In genomic region chr6:42453027-42453648, GRCh38 we compare ENCODE assay signal across 8 cellular contexts. TPM values are rescaled to one million over a fixed set of nuclear protein-coding genes. Genes with fewer than 3 reads are reported as not detected.
DNase-seq lines count a peak whose midpoint lies in the region; ATAC-seq and TF ChIP-seq lines count a peak whose summit lies in the region.

No MANE protein-coding gene starts in this region.

- peak in 1 of 2 donors; percentile 68 for TF ChIP-seq EP300 in tibial nerve (IDR thresholded peaks at IDR 0.05)

- TF ChIP-seq CTCF in MM.1S (IDR thresholded peaks at IDR 0.05; ENCODE audit: low read length): no peak
- no peak for TF ChIP-seq CTCF in osteoblast (IDR thresholded peaks at IDR 0.05; ENCODE audit: extremely low read depth, low read depth, low read length)
- TF ChIP-seq CTCF in tibial nerve (IDR thresholded peaks at IDR 0.05): peak in 1 of 5 experiments; percentile 19

- peaks cover 12% of the 10 kb centered on the region; the same call in 1 of the 2 replicates for H3K4me1 ChIP-seq in MM.1S (ENCODE audit: low read length)
- H3K4me1 ChIP-seq in SJCRH30: no peaks in the 10 kb centered on the region; the same call in 1 of the 2 replicates
- peaks cover 31% of the 10 kb centered on the region for H3K4me1 ChIP-seq in osteoblast (ENCODE audit: insufficient read depth, low read length)
- peaks cover 0 to 47% (median 10%) of the 10 kb centered on the region in 4 donors for H3K4me1 ChIP-seq in tibial nerve

- no peaks in the 10 kb centered on the region for H3K9me3 ChIP-seq in MM.1S (replicated peaks; ENCODE audit: insufficient read depth, low read length)
- no peaks in the 10 kb centered on the region for H3K9me3 ChIP-seq in SJCRH30 (replicated peaks)
- H3K9me3 ChIP-seq in osteoblast (ENCODE audit: low read depth, low read length): no peaks in the 10 kb centered on the region
- H3K9me3 ChIP-seq in tibial nerve: no peaks in the 10 kb centered on the region

- H3K36me3 ChIP-seq in MM.1S (replicated peaks; ENCODE audit: insufficient read depth, low read length) (no peaks in the 10 kb centered on the region; the same call in 1 of the 2 replicates), SJCRH30 (no peaks in the 10 kb centered on the region), osteoblast (ENCODE audit: insufficient read depth, low read length) (no peaks in the 10 kb centered on the region), tibial nerve (no peaks in the 10 kb centered on the region)

- WGBS in tibial nerve, 2 donors: 0 to 1% methylated on average over 23 to 24 of the region's 57 CpGs

- H4K20me1 ChIP-seq in MM.1S (ENCODE audit: insufficient read depth, low read length): no peaks in the 10 kb centered on the region
- peaks cover 3% of the 10 kb centered on the region for H4K20me1 ChIP-seq in osteoblast (ENCODE audit: insufficient read depth, low read length)

- H3K27ac ChIP-seq in MM.1S (ENCODE audit: low read length) (peak overlapping the region; percentile 82; the same call in 1 of the 2 replicates), SJCRH30 (peak overlapping the region; percentile 54), osteoblast (ENCODE audit: low read depth, low read length) (peak overlapping the region; percentile 73), tibial nerve (peak overlapping the region; percentile 63 to 90 (median 83))

- H3K4me2 ChIP-seq in MM.1S (ENCODE audit: low read depth, low read length): peak overlapping the region; percentile 97
- peak overlapping the region; percentile 98 for H3K4me2 ChIP-seq in osteoblast (ENCODE audit: insufficient read depth, low read length)

- H3K27me3 ChIP-seq in MM.1S (replicated peaks; ENCODE audit: insufficient read depth, low read length) (no peaks in the 10 kb centered on the region), SJCRH30 (no peaks in the 10 kb centered on the region), osteoblast (ENCODE audit: insufficient read depth, low read length) (no peaks in the 10 kb centered on the region), tibial nerve (no peaks in the 10 kb centered on the region)

- peak in 1 of 2 donors; percentile 70 for TF ChIP-seq POLR2A in tibial nerve (IDR thresholded peaks at IDR 0.05)

- H3K4me3 ChIP-seq in MM.1S (ENCODE audit: low read length): peak overlapping the region; percentile 98
- peak overlapping the region; percentile 79 for H3K4me3 ChIP-seq in SJCRH30
- peak overlapping the region; percentile 90 for H3K4me3 ChIP-seq in osteoblast (ENCODE audit: insufficient read depth, low read length)
- H3K4me3 ChIP-seq in tibial nerve: peak overlapping the region; percentile 70 to 90 (median 80)

- H3K79me2 ChIP-seq in MM.1S (ENCODE audit: low read length): peaks cover 35% of the 10 kb centered on the region
- H3K79me2 ChIP-seq in osteoblast (ENCODE audit: insufficient read depth, low read length): peaks cover 36% of the 10 kb centered on the region

- DNase-seq in D341Med (ENCODE audit: low spot score) (peak; percentile 89), MM.1S (peak; percentile 89), SJCRH30 (peak; percentile 91 to 92), globus pallidus (ENCODE audit: low spot score) (peak; percentile 61), osteoblast (ENCODE audit: insufficient read length, low spot score, missing footprints) (peak; percentile 98), tibial nerve (ENCODE audit: low spot score in 2 of 2) (peak; percentile 65 to 70)
- peak; percentile 80 for DNase-seq in activated naive CD4-positive, alpha-beta T cell treated with anti-CD3 and anti-CD28 coated beads, Interleukin-2, amount 50 U/mL, for 16 hours

- H3K9me2 ChIP-seq in MM.1S (replicated peaks; ENCODE audit: insufficient read depth, low read length): no peaks in the 10 kb centered on the region

- H2AFZ ChIP-seq in MM.1S (ENCODE audit: low read length) (peak overlapping the region; percentile 84), osteoblast (ENCODE audit: low read length) (peak overlapping the region; percentile 75)

- H3K9ac ChIP-seq in MM.1S (ENCODE audit: low read length): peak overlapping the region; percentile 81

- ATAC-seq in GM21717 (IDR thresholded peaks at IDR 0.05; ENCODE audit: unreplicated experiment): peak; percentile 57

- peaks cover 16% of the 10 kb centered on the region for H3F3A ChIP-seq in MM.1S (ENCODE audit: insufficient read depth, low read length)

RNA-seq across cellular contexts. Expression of gene TRERF1, which starts 1.4 kb away (rescaled TPM):
- total RNA-seq in SJCRH30 (2014; rRNA removed; shearing (Covaris generic)): 1.3 and 1.5 TPM in 2 replicates
- total RNA-seq in osteoblast (3.8 and 4.7 TPM in 2 replicates), tibial nerve (1 to 10 TPM; 4.2 to 7.2 (median 4.9) TPM)

Comparison
In these comparisons a context has a peak if more than half of its experiments do, and no peak if none do; other contexts are left out.
1. Peak in every context shown above with its lines: DNase-seq, ATAC-seq, H3K4me3 ChIP-seq and H3K27ac ChIP-seq.